19 cellular contexts compared by ENCODE assay signal in genomic region chr7:154792436-154793055, GRCh38.
DNase-seq lines count a peak whose midpoint lies in the region; ATAC-seq and TF ChIP-seq lines count a peak whose summit lies in the region.
"Had no signal": no experiment of that assay in that cellular context is flagged by ENCODE, and none has a peak within 500 bp of the region (broad histone marks: within the 10 kb centered on the region; RNA-seq: fewer than 3 reads in every experiment).

No MANE protein-coding gene starts in this region.

- TF ChIP-seq CTCF in brain (conservative IDR thresholded peaks at IDR 0.05) (no peak), breast epithelium (IDR thresholded peaks at IDR 0.05) (no peak)

- in situ Hi-C loops in G401 (cut with HindIII; ENCODE audit: low sequenced_read_pairs) = no loop called here

- H3K4me3 Mint-ChIP-seq in brain = no peak overlapping the region
- H3K4me3 Mint-ChIP-seq: CD4-positive, alpha-beta T cell had no signal

- no peaks in the 10 kb centered on the region for H3K9me3 ChIP-seq in breast epithelium
- H3K9me3 ChIP-seq: BLaER1, Caco-2 had no signal

- H3K9me3 Mint-ChIP-seq in brain = peaks cover 0 to 7% (median 6%) of the 10 kb centered on the region in 5 experiments

- TF ChIP-seq POLR2A in breast epithelium (IDR thresholded peaks at IDR 0.05) = no peak

- H3K36me3 Mint-ChIP-seq in brain = peaks cover 16% of the 10 kb centered on the region

- no peak overlapping the region for H3K4me3 ChIP-seq in breast epithelium
- H3K4me3 ChIP-seq: BLaER1 had no signal

- H3K27me3 Mint-ChIP-seq in brain = no peaks in the 10 kb centered on the region

- H3K27ac Mint-ChIP-seq in brain = peak overlapping the region in 3 of 5 experiments; percentile 6 to 50 (median 12)
- H3K27ac Mint-ChIP-seq: CD4-positive, alpha-beta T cell had no signal

- intact Hi-C loops in breast epithelium (cut with DNase I; ENCODE audit: low total_unique reads) = no loop called here

- ATAC-seq in GM18870 (IDR thresholded peaks at IDR 0.05; ENCODE audit: unreplicated experiment) = no peak
- ATAC-seq: HCT116, SK-N-SH treated with all-trans-retinoic acid at 6 μM for 48 hours had no signal

- H3K4me1 ChIP-seq in breast epithelium = no peaks in the 10 kb centered on the region
- H3K4me1 ChIP-seq: BLaER1, Caco-2 had no signal

- peaks cover 41% of the 10 kb centered on the region for H3K4me1 Mint-ChIP-seq in brain

- H3K27ac ChIP-seq in layer of hippocampus (ENCODE audit: low read depth, low read length) (peak overlapping the region; percentile 53), breast epithelium (no peak overlapping the region)
- H3K27ac ChIP-seq: BLaER1, KMS-11 had no signal

- H3K27me3 ChIP-seq in layer of hippocampus (ENCODE audit: control insufficient read depth, insufficient read depth, low read length) = no peaks in the 10 kb centered on the region
- peaks cover 0 to 18% of the 10 kb centered on the region in 2 donors for H3K27me3 ChIP-seq in breast epithelium
- H3K27me3 ChIP-seq: BLaER1 had no signal

- DNase-seq in COR-L47 (lab: John Stamatoyannopoulos, UW) (peak; percentile 7), G401 (ENCODE audit: low spot score) (peak; percentile 86), NCI-H128 (lab: John Stamatoyannopoulos, UW; ENCODE audit: unreplicated experiment) (no peak), breast epithelium (ENCODE audit: low spot score in 2 of 2) (no peak)
- DNase-seq: Caco-2; CD4-positive, alpha-beta T cell; DMS153; NCI-H1436 treated with DMSO at 0.1 percent for 48 hours; NCI-H1930; NCI-H2171 treated with DMSO at 0.1 percent for 48 hours; NK-92 treated with Interleukin-12 subunit alpha and Interleukin-12 subunit beta, amount 100 ng/mL, for 24 hours; SIG-M5 had no signal

- no peaks in the 10 kb centered on the region for H3K36me3 ChIP-seq in breast epithelium
- H3K36me3 ChIP-seq: BLaER1 had no signal

Comparison
In these comparisons a context has a peak if more than half of its experiments do, and no peak if none do; other contexts are left out.
1. DNase-seq: peak in COR-L47 (single experiment) and G401 (single experiment); none in NCI-H128 (single experiment) and breast epithelium (0 of 2).